Comparison of ENCODE assay signal across 22 cellular contexts in the genomic region with DNA sequence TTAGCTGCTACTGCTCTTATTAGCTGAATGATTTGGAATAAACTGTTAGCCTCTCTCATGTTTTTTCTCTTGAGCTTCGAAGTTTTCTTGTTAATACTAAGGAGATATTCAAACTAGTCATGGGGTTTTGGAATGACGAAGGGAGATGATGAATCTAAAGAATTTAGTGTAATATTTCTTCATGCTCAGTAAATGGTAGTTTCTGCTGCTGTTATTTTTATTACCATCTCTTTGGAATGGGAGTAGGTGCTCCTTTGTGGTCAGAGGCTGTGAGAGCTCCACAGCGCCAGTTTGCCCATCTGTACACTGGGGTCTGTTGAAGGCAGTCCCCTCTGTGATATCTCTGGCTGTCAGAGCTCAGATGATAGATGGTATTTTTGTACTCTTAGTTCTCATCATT. TPM values are rescaled to one million over a fixed set of nuclear protein-coding genes. Genes with fewer than 3 reads are reported as not detected.
DNase-seq lines count a peak whose midpoint lies in the region; ATAC-seq and TF ChIP-seq lines count a peak whose summit lies in the region.
"Had no signal": no experiment of that assay in that cellular context is flagged by ENCODE, and none has a peak within 500 bp of the region (broad histone marks: within the 10 kb centered on the region; RNA-seq: fewer than 3 reads in every experiment).

No MANE protein-coding gene starts in this region.

- peak; percentile 11 for DNase-seq in GM03348 (ENCODE audit: low spot score)
- peak; percentile 30 for DNase-seq in astrocyte of the spinal cord (ENCODE audit: low read depth, low spot score)
- DNase-seq in left lung: no peak
- DNase-seq in stimulated activated naive B cell treated with anti-CD40 and anti-IgM and Interleukin-4, amounts not matched to agents 10 μg/mL and 1 μg/mL and 100 μg/mL, for 72 hours: no peak
- DNase-seq in T-cell: no peak
- DNase-seq in head of caudate nucleus: no peak
- no peak for DNase-seq in activated gamma-delta T cell treated with Interleukin-2 at 50 U/mL for 16 hours
- DNase-seq: activated B cell treated with CpG ODN at 0.5 μM for 24 hours; activated effector memory CD4-positive, alpha-beta T cell treated with anti-CD3 and anti-CD28 coated beads, Interleukin-2, amount 50 U/mL, for 16 hours; C1 segment of cervical spinal cord; DMS53; foreskin keratinocyte; immature natural killer cell; NCI-H1417 treated with DMSO at 0.1 percent for 48 hours; NK-92 treated with Interleukin-12 subunit alpha and Interleukin-12 subunit beta, amount 100 ng/mL, for 24 hours; nucleus accumbens; stimulated activated naive CD8-positive, alpha-beta T cell treated with anti-CD3 and anti-CD28 coated beads, Interleukin-15, amount 100 ng/mL, for 72 hours had no signal

- no peaks in the 10 kb centered on the region for H3K27me3 Mint-ChIP-seq in stimulated activated naive B cell treated with anti-CD40 and anti-IgM and Interleukin-4, amounts not matched to agents 10 μg/mL and 1 μg/mL and 100 μg/mL, for 72 hours
- H3K27me3 Mint-ChIP-seq in T-cell: no peaks in the 10 kb centered on the region
- H3K27me3 Mint-ChIP-seq: activated B cell treated with CpG ODN at 0.5 μM for 24 hours; stimulated activated naive CD8-positive, alpha-beta T cell treated with anti-CD3 and anti-CD28 coated beads, Interleukin-15, amount 100 ng/mL, for 72 hours had no signal

- no peak for ATAC-seq in left lung
- no peak for ATAC-seq in stimulated activated naive B cell treated with anti-CD40 and anti-IgM and Interleukin-4, amounts not matched to agents 10 μg/mL and 1 μg/mL and 100 μg/mL, for 72 hours (replicated peaks)
- ATAC-seq in T-cell (replicated peaks in 1 of 4): no peak
- ATAC-seq: foreskin keratinocyte; stimulated activated naive CD8-positive, alpha-beta T cell treated with anti-CD3 and anti-CD28 coated beads, Interleukin-15, amount 100 ng/mL, for 72 hours had no signal

- TF ChIP-seq CTCF in astrocyte of the spinal cord (IDR thresholded peaks at IDR 0.05; ENCODE audit: low read depth, low read length) (no peak), left lung (IDR thresholded peaks at IDR 0.05) (no peak)

- H3K4me1 Mint-ChIP-seq in stimulated activated naive B cell treated with anti-CD40 and anti-IgM and Interleukin-4, amounts not matched to agents 10 μg/mL and 1 μg/mL and 100 μg/mL, for 72 hours: peaks cover 25 to 26% of the 10 kb centered on the region in 2 donors
- peaks cover 4 to 6% (median 6%) of the 10 kb centered on the region in 3 donors for H3K4me1 Mint-ChIP-seq in T-cell

- H3K27me3 ChIP-seq in left lung: no peaks in the 10 kb centered on the region
- H3K27me3 ChIP-seq: foreskin keratinocyte had no signal

- POLR2A ChIA-PET in T-cell (lab: Charles Lee): interaction anchor here in 1 of 2 donors (0.6 to 0.7 kb wide), 2 partner anchors 109 to 981 kb away, joined by 3 to 6 read pairs; no protein-coding TSS in a partner anchor

- H3K36me3 ChIP-seq in left lung: peaks cover 0 to 78% of the 10 kb centered on the region in 2 donors

- H3K9me3 Mint-ChIP-seq in stimulated activated naive B cell treated with anti-CD40 and anti-IgM and Interleukin-4, amounts not matched to agents 10 μg/mL and 1 μg/mL and 100 μg/mL, for 72 hours: no peaks in the 10 kb centered on the region
- H3K9me3 Mint-ChIP-seq in T-cell: no peaks in the 10 kb centered on the region
- H3K9me3 Mint-ChIP-seq: activated B cell treated with CpG ODN at 0.5 μM for 24 hours; stimulated activated naive CD8-positive, alpha-beta T cell treated with anti-CD3 and anti-CD28 coated beads, Interleukin-15, amount 100 ng/mL, for 72 hours had no signal

- peaks cover 6 to 32% of the 10 kb centered on the region in 2 donors for H3K4me1 ChIP-seq in left lung

- intact Hi-C loops in left lung (cut with DNase I): no loop called here
- intact Hi-C loops in head of caudate nucleus (cut with DNase I): no loop called here

- H3K27ac ChIP-seq in left lung: peak overlapping the region; percentile 27 to 51
- H3K27ac ChIP-seq: foreskin keratinocyte, KMS-11 had no signal

- in situ Hi-C loops in astrocyte of the spinal cord (cut with HindIII; ENCODE audit: low sequenced_read_pairs): no loop called here

- H3K36me3 Mint-ChIP-seq in stimulated activated naive B cell treated with anti-CD40 and anti-IgM and Interleukin-4, amounts not matched to agents 10 μg/mL and 1 μg/mL and 100 μg/mL, for 72 hours: peaks cover 45 to 76% of the 10 kb centered on the region in 2 donors
- H3K36me3 Mint-ChIP-seq in T-cell: peaks cover 55% of the 10 kb centered on the region

- no peaks in the 10 kb centered on the region for H3K9me3 ChIP-seq in left lung

- CTCF ChIA-PET in T-cell (lab: Charles Lee): interaction anchor here (0.5 to 1.4 kb wide), 4 partner anchors 15 to 773 kb away, joined by 3 to 9 read pairs (median 6); no protein-coding TSS in a partner anchor

- peak overlapping the region; percentile 76 for H3K27ac Mint-ChIP-seq in stimulated activated naive B cell treated with anti-CD40 and anti-IgM and Interleukin-4, amounts not matched to agents 10 μg/mL and 1 μg/mL and 100 μg/mL, for 72 hours
- H3K27ac Mint-ChIP-seq in T-cell: no peak overlapping the region
- H3K27ac Mint-ChIP-seq: activated B cell treated with CpG ODN at 0.5 μM for 24 hours; immature natural killer cell; stimulated activated naive CD8-positive, alpha-beta T cell treated with anti-CD3 and anti-CD28 coated beads, Interleukin-15, amount 100 ng/mL, for 72 hours had no signal

- H3K4me3 ChIP-seq in astrocyte of the spinal cord (ENCODE audit: low read depth, low read length) (no peak overlapping the region), left lung (no peak overlapping the region)

- no peak overlapping the region for H3K4me3 Mint-ChIP-seq in stimulated activated naive B cell treated with anti-CD40 and anti-IgM and Interleukin-4, amounts not matched to agents 10 μg/mL and 1 μg/mL and 100 μg/mL, for 72 hours
- no peak overlapping the region for H3K4me3 Mint-ChIP-seq in T-cell
- H3K4me3 Mint-ChIP-seq: activated B cell treated with CpG ODN at 0.5 μM for 24 hours; immature natural killer cell; stimulated activated naive CD8-positive, alpha-beta T cell treated with anti-CD3 and anti-CD28 coated beads, Interleukin-15, amount 100 ng/mL, for 72 hours had no signal

RNA-seq across cellular contexts. Expression of gene HTT, which starts 33.7 kb away (rescaled TPM):
- total RNA-seq in left lung (10 to 100 TPM; 72.9 to 75.9 TPM), T-cell (10 to 100 TPM; 60.3 to 97.1 (median 71.4) TPM)

RNA-seq across cellular contexts. Expression of gene HTT-AS, which starts 33.9 kb away (rescaled TPM):
- total RNA-seq in left lung: not detected
- total RNA-seq in T-cell: not detected
- total RNA-seq: activated B cell treated with CpG ODN at 0.5 μM for 24 hours; activated CD8-positive, alpha-beta memory T cell treated with anti-CD3 and anti-CD28 coated beads for 36 hours; dermis microvascular lymphatic vessel endothelial cell; foreskin keratinocyte; mucosa of gallbladder; T-helper 1 cell treated with Interleukin-12 subunit alpha and Interleukin-12 subunit beta and Interleukin-4 antibody, amounts not matched to agents 30 ng/mL and 1 ng/mL, for 36 hours had no signal

Comparison
In these comparisons a context has a peak if more than half of its experiments do, and no peak if none do; other contexts are left out.
1. DNase-seq: peak in GM03348 (single experiment) and astrocyte of the spinal cord (single experiment); none in left lung (0 of 2), stimulated activated naive B cell treated with anti-CD40 and anti-IgM and Interleukin-4, amounts not matched to agents 10 μg/mL and 1 μg/mL and 100 μg/mL, for 72 hours (single experiment), T-cell (0 of 34), head of caudate nucleus (0 of 42) and activated gamma-delta T cell treated with Interleukin-2 at 50 U/mL for 16 hours (single experiment).